Comparison of ENCODE assay signal across 16 cellular contexts in genomic region chr19:3190921-3191805, GRCh38. TPM values are rescaled to one million over a fixed set of nuclear protein-coding genes. Genes with fewer than 3 reads are reported as not detected.
"Had no signal": no experiment of that assay in that cellular context is flagged by ENCODE, and none has a peak within 500 bp of the region (broad histone marks: within the 10 kb centered on the region; RNA-seq: fewer than 3 reads in every experiment).

No MANE protein-coding gene starts in this region.

- H3K27ac ChIP-seq: esophagus muscularis mucosa, stomach, thoracic aorta, VCaP had no signal

- H3K4me3 ChIP-seq: esophagus muscularis mucosa, stomach, thoracic aorta had no signal

- H3K27ac Mint-ChIP-seq: activated CD4-positive, alpha-beta T cell treated with anti-CD3 and anti-CD28 coated beads for 36 hours; activated naive CD8-positive, alpha-beta T cell; activated T-helper 17 cell treated with anti-CD3 and anti-CD28 coated beads, Interleukin-2, amount 50 U/mL, for 72 hours; natural killer cell had no signal

- H3K9me3 Mint-ChIP-seq: activated T-helper 17 cell treated with anti-CD3 and anti-CD28 coated beads, Interleukin-2, amount 50 U/mL, for 72 hours; natural killer cell had no signal

- DNase-seq: activated CD4-positive, alpha-beta T cell treated with anti-CD3 and anti-CD28 coated beads for 36 hours; activated T-cell treated with anti-CD3 and anti-CD28 coated beads for 4 hours; mammary epithelial cell; natural killer cell; stomach; SW 1271 had no signal

- H3K9me3 ChIP-seq: esophagus muscularis mucosa, stomach, thoracic aorta had no signal

- H3K27me3 ChIP-seq: esophagus muscularis mucosa, stomach had no signal

- H3K4me3 Mint-ChIP-seq: activated CD4-positive, alpha-beta T cell treated with anti-CD3 and anti-CD28 coated beads for 36 hours; activated naive CD8-positive, alpha-beta T cell; activated T-helper 17 cell treated with anti-CD3 and anti-CD28 coated beads, Interleukin-2, amount 50 U/mL, for 72 hours; natural killer cell had no signal

- ATAC-seq: activated CD4-positive, alpha-beta T cell treated with anti-CD3 and anti-CD28 coated beads for 36 hours; activated T-helper 17 cell treated with anti-CD3 and anti-CD28 coated beads, Interleukin-2, amount 50 U/mL, for 72 hours; left lobe of liver; natural killer cell had no signal

- H3K27me3 Mint-ChIP-seq: activated CD4-positive, alpha-beta T cell treated with anti-CD3 and anti-CD28 coated beads for 36 hours; activated naive CD8-positive, alpha-beta T cell; activated T-helper 17 cell treated with anti-CD3 and anti-CD28 coated beads, Interleukin-2, amount 50 U/mL, for 72 hours had no signal

- FAIRE-seq: bronchial epithelial cell had no signal

- H3K36me3 Mint-ChIP-seq: natural killer cell had no signal

RNA-seq across cellular contexts. Expression of gene S1PR4, which starts 12.6 kb away (rescaled TPM):
- total RNA-seq: fibroblast of villous mesenchyme, osteocyte had no signal

RNA-seq across cellular contexts. Expression of gene CELF5, which starts 33.3 kb away (rescaled TPM):
- total RNA-seq: aorta, bronchial epithelial cell, thoracic aorta had no signal

RNA-seq across cellular contexts. Expression of gene GNA15, which starts 55.3 kb away (rescaled TPM):
- total RNA-seq: osteocyte had no signal
